ENCODE assay signal across 10 cellular contexts in genomic region chr19:10643166-10643967, GRCh38. TPM values are rescaled to one million over a fixed set of nuclear protein-coding genes. Genes with fewer than 3 reads are reported as not detected.
DNase-seq lines count a peak whose midpoint lies in the region; ATAC-seq, FAIRE-seq and TF ChIP-seq lines count a peak whose summit lies in the region.
"Had no signal": no experiment of that assay in that cellular context is flagged by ENCODE, and none has a peak within 500 bp of the region (broad histone marks: within the 10 kb centered on the region; RNA-seq: fewer than 3 reads in every experiment).

No MANE protein-coding gene starts in this region.

- H3K36me3 ChIP-seq in suprapubic skin, result peaks cover 49% of the 10 kb centered on the region

- peak; percentile 55 for ATAC-seq in activated CD8-positive, alpha-beta T cell treated with anti-CD3 and anti-CD28 coated beads, Interleukin-2, amount 10 ng/mL, durations not matched to agents 7 days and 5 days
- ATAC-seq in memory B cell (ENCODE audit: low read depth), result no peak

- peak overlapping the region; percentile 76 for H3K27ac Mint-ChIP-seq in activated CD4-positive, alpha-beta T cell treated with anti-CD3 and anti-CD28 coated beads, Interleukin-2, amount 10 ng/mL, durations not matched to agents 7 days and 5 days
- peak overlapping the region; percentile 89 for H3K27ac Mint-ChIP-seq in activated CD8-positive, alpha-beta T cell treated with anti-CD3 and anti-CD28 coated beads, Interleukin-2, amount 10 ng/mL, durations not matched to agents 7 days and 5 days
- peak overlapping the region; percentile 72 for H3K27ac Mint-ChIP-seq in memory B cell

- no peak for TF ChIP-seq CTCF in suprapubic skin (IDR thresholded peaks at IDR 0.05)

- H3K4me3 ChIP-seq in suprapubic skin, result no peak overlapping the region
- H3K4me3 ChIP-seq: thoracic aorta had no signal

- H3K36me3 Mint-ChIP-seq in activated CD4-positive, alpha-beta T cell treated with anti-CD3 and anti-CD28 coated beads, Interleukin-2, amount 10 ng/mL, durations not matched to agents 7 days and 5 days (ENCODE audit: low read depth), result peaks cover 20% of the 10 kb centered on the region
- H3K36me3 Mint-ChIP-seq in activated CD8-positive, alpha-beta T cell treated with anti-CD3 and anti-CD28 coated beads, Interleukin-2, amount 10 ng/mL, durations not matched to agents 7 days and 5 days (ENCODE audit: low read depth), result peaks cover 36% of the 10 kb centered on the region
- peaks cover 15% of the 10 kb centered on the region for H3K36me3 Mint-ChIP-seq in memory B cell

- no peak overlapping the region for H3K4me3 Mint-ChIP-seq in activated CD4-positive, alpha-beta T cell treated with anti-CD3 and anti-CD28 coated beads, Interleukin-2, amount 10 ng/mL, durations not matched to agents 7 days and 5 days
- peak overlapping the region; percentile 53 for H3K4me3 Mint-ChIP-seq in activated CD8-positive, alpha-beta T cell treated with anti-CD3 and anti-CD28 coated beads, Interleukin-2, amount 10 ng/mL, durations not matched to agents 7 days and 5 days
- no peak overlapping the region for H3K4me3 Mint-ChIP-seq in memory B cell

- no peak for TF ChIP-seq EP300 in suprapubic skin (IDR thresholded peaks at IDR 0.05)

- peak overlapping the region; percentile 54 for H3K27ac ChIP-seq in suprapubic skin

- POLR2A ChIA-PET in activated CD4-positive, alpha-beta T cell treated with anti-CD3 and anti-CD28 coated beads, Interleukin-2, amount 10 ng/mL, durations not matched to agents 7 days and 5 days (lab: Charles Lee), result no interaction called here
- POLR2A ChIA-PET in activated CD8-positive, alpha-beta T cell treated with anti-CD3 and anti-CD28 coated beads, Interleukin-2, amount 10 ng/mL, durations not matched to agents 7 days and 5 days (lab: Charles Lee), result interaction anchor here (0.6 to 2.8 kb wide), 11 partner anchors 9 to 77 kb away, joined by 3 to 25 read pairs (median 4); partner anchors contain the start of genes KRI1 and QTRT1

- no peak for TF ChIP-seq POLR2A in suprapubic skin (IDR thresholded peaks at IDR 0.05)

- WGBS in suprapubic skin, result 52% methylated on average over 20 of the region's 21 CpGs

- H3K9me3 ChIP-seq in suprapubic skin, result no peaks in the 10 kb centered on the region
- H3K9me3 ChIP-seq: thoracic aorta had no signal

- H3K4me1 ChIP-seq in suprapubic skin, result peaks cover 37% of the 10 kb centered on the region

- no peak for FAIRE-seq in GM19239 (lab: Jason Lieb, UNC)

- CTCF ChIA-PET in activated CD4-positive, alpha-beta T cell treated with anti-CD3 and anti-CD28 coated beads, Interleukin-2, amount 10 ng/mL, durations not matched to agents 7 days and 5 days (lab: Charles Lee), result interaction anchor here (0.5 to 9.0 kb wide), 7 partner anchors 10 to 257 kb away, joined by 3 to 100 read pairs (median 4); no protein-coding TSS in a partner anchor
- CTCF ChIA-PET in activated CD8-positive, alpha-beta T cell treated with anti-CD3 and anti-CD28 coated beads, Interleukin-2, amount 10 ng/mL, durations not matched to agents 7 days and 5 days (lab: Charles Lee), result interaction anchor here (0.6 to 13.9 kb wide), 27 partner anchors 9 to 238 kb away, joined by 3 to 421 read pairs (median 7); partner anchors contain the start of genes KRI1 and QTRT1

- H3K27me3 Mint-ChIP-seq in activated CD4-positive, alpha-beta T cell treated with anti-CD3 and anti-CD28 coated beads, Interleukin-2, amount 10 ng/mL, durations not matched to agents 7 days and 5 days, result no peaks in the 10 kb centered on the region
- no peaks in the 10 kb centered on the region for H3K27me3 Mint-ChIP-seq in activated CD8-positive, alpha-beta T cell treated with anti-CD3 and anti-CD28 coated beads, Interleukin-2, amount 10 ng/mL, durations not matched to agents 7 days and 5 days (ENCODE audit: low read depth)
- no peaks in the 10 kb centered on the region for H3K27me3 Mint-ChIP-seq in memory B cell

- DNase-seq in activated CD4-positive, alpha-beta T cell treated with anti-CD3 and anti-CD28 coated beads, Interleukin-2, amount 10 ng/mL, durations not matched to agents 7 days and 5 days, result no peak
- DNase-seq in activated CD4-positive, alpha-beta T cell treated with anti-CD3 and anti-CD28 coated beads, Interleukin-2, amount 50 U/mL, for 4 hours, result no peak
- peak; percentile 63 for DNase-seq in activated CD8-positive, alpha-beta T cell treated with anti-CD3 and anti-CD28 coated beads, Interleukin-2, amount 10 ng/mL, durations not matched to agents 7 days and 5 days
- DNase-seq in memory B cell (ENCODE audit: low spot score in 2 of 2) (no peak), suprapubic skin (ENCODE audit: low spot score in 2 of 2) (no peak), NCI-H748 (lab: John Stamatoyannopoulos, UW; ENCODE audit: unreplicated experiment) (no peak), SKM-1 (lab: John Stamatoyannopoulos, UW; ENCODE audit: unreplicated experiment) (no peak), GM19239 (ENCODE audit: insufficient read length, low spot score) (no peak)
- DNase-seq: KG1 had no signal

- H3K9me3 Mint-ChIP-seq in activated CD4-positive, alpha-beta T cell treated with anti-CD3 and anti-CD28 coated beads, Interleukin-2, amount 10 ng/mL, durations not matched to agents 7 days and 5 days, result no peaks in the 10 kb centered on the region
- no peaks in the 10 kb centered on the region for H3K9me3 Mint-ChIP-seq in activated CD8-positive, alpha-beta T cell treated with anti-CD3 and anti-CD28 coated beads, Interleukin-2, amount 10 ng/mL, durations not matched to agents 7 days and 5 days (ENCODE audit: insufficient read depth)
- no peaks in the 10 kb centered on the region for H3K9me3 Mint-ChIP-seq in memory B cell

- peaks cover 25% of the 10 kb centered on the region for H3K4me1 Mint-ChIP-seq in activated CD4-positive, alpha-beta T cell treated with anti-CD3 and anti-CD28 coated beads, Interleukin-2, amount 10 ng/mL, durations not matched to agents 7 days and 5 days
- H3K4me1 Mint-ChIP-seq in activated CD8-positive, alpha-beta T cell treated with anti-CD3 and anti-CD28 coated beads, Interleukin-2, amount 10 ng/mL, durations not matched to agents 7 days and 5 days (ENCODE audit: low read depth), result peaks cover 41% of the 10 kb centered on the region
- H3K4me1 Mint-ChIP-seq in memory B cell, result peaks cover 14% of the 10 kb centered on the region

- no peaks in the 10 kb centered on the region for H3K27me3 ChIP-seq in suprapubic skin

RNA-seq across cellular contexts. Expression of gene ILF3, which starts 10.8 kb away (rescaled TPM):
- 100 to 1,000 TPM; 385 to 389 TPM for total RNA-seq in activated CD4-positive, alpha-beta T cell treated with anti-CD3 and anti-CD28 coated beads, Interleukin-2, amount 10 ng/mL, durations not matched to agents 7 days and 5 days
- 100 to 1,000 TPM; 407 to 408 TPM for total RNA-seq in activated CD8-positive, alpha-beta T cell treated with anti-CD3 and anti-CD28 coated beads, Interleukin-2, amount 10 ng/mL, durations not matched to agents 7 days and 5 days
- total RNA-seq in suprapubic skin, result 100 to 1,000 TPM; 114 to 280 (median 132) TPM

RNA-seq across cellular contexts. Expression of gene SLC44A2, which starts 18.0 kb away (rescaled TPM):
- 100 to 1,000 TPM; 162 to 189 TPM for total RNA-seq in activated CD4-positive, alpha-beta T cell treated with anti-CD3 and anti-CD28 coated beads, Interleukin-2, amount 10 ng/mL, durations not matched to agents 7 days and 5 days
- 100 to 1,000 TPM; 112 to 121 TPM for total RNA-seq in activated CD8-positive, alpha-beta T cell treated with anti-CD3 and anti-CD28 coated beads, Interleukin-2, amount 10 ng/mL, durations not matched to agents 7 days and 5 days
- total RNA-seq in suprapubic skin, result 100 to 1,000 TPM in 1 of 4 donors, 10 to 100 TPM in 3; 59.1 to 108 (median 94.5) TPM

RNA-seq across cellular contexts. Expression of gene AP1M2, which starts 56.3 kb away (rescaled TPM):
- total RNA-seq in activated CD4-positive, alpha-beta T cell treated with anti-CD3 and anti-CD28 coated beads, Interleukin-2, amount 10 ng/mL, durations not matched to agents 7 days and 5 days, result not detected
- not detected for total RNA-seq in activated CD8-positive, alpha-beta T cell treated with anti-CD3 and anti-CD28 coated beads, Interleukin-2, amount 10 ng/mL, durations not matched to agents 7 days and 5 days
- 10 to 100 TPM; 28.9 to 65.9 (median 59.1) TPM for total RNA-seq in suprapubic skin

RNA-seq across cellular contexts. Expression of gene QTRT1, which starts 57.9 kb away (rescaled TPM):
- 10 to 100 TPM; 39.9 to 43.8 TPM for total RNA-seq in activated CD4-positive, alpha-beta T cell treated with anti-CD3 and anti-CD28 coated beads, Interleukin-2, amount 10 ng/mL, durations not matched to agents 7 days and 5 days
- total RNA-seq in activated CD8-positive, alpha-beta T cell treated with anti-CD3 and anti-CD28 coated beads, Interleukin-2, amount 10 ng/mL, durations not matched to agents 7 days and 5 days, result 10 to 100 TPM; 36.5 to 36.6 TPM
- 10 to 100 TPM; 34.4 to 57.2 (median 40.2) TPM for total RNA-seq in suprapubic skin

Comparison
In these comparisons a context has a peak if more than half of its experiments do, and no peak if none do; other contexts are left out.
1. RNA of gene AP1M2, which starts 56.3 kb away (total RNA-seq): 28.9 to 65.9 TPM in suprapubic skin; not detected in activated CD4-positive, alpha-beta T cell treated with anti-CD3 and anti-CD28 coated beads, Interleukin-2, amount 10 ng/mL, durations not matched to agents 7 days and 5 days and not detected in activated CD8-positive, alpha-beta T cell treated with anti-CD3 and anti-CD28 coated beads, Interleukin-2, amount 10 ng/mL, durations not matched to agents 7 days and 5 days; every median in the first group is over 10 times any median in the second.
2. Peak in every context shown above with its lines, with median percentiles within 50 percentile points of each other: H3K27ac Mint-ChIP-seq.